Comparison of ENCODE assay signal across 19 cellular contexts in the genomic region with DNA sequence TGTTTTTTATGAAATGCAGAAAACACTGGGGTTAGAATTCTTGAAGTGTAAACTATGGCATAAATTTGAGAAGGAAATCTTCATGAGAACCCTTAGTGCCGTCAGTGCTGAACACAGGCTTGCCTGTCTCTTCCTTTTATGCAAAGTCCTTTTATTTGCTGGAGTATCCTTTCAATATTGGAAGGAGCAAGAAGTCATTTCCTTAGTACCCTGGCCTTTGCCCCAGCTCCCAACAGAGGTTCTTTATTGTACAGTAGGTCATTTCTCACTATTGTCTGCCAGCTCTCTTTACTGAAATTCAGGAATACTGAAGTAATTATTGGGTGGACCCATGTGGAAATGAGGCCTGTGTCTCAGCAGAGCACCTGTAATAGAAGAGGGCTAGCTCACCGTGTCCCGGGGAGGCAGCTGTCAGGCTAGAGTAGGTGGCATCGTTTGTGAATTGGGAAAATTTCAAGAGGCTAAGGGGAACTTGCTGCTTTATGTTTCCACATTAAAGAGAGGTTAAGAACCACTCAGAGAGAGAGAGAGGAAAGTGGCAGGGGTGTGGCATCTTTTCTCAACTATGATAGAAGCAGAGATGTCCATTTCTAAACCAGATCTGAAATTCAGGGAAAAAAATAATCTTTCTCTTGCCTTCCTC. TPM values are rescaled to one million over a fixed set of nuclear protein-coding genes. Genes with fewer than 3 reads are reported as not detected.
DNase-seq lines count a peak whose midpoint lies in the region; ATAC-seq and TF ChIP-seq lines count a peak whose summit lies in the region.
"Had no signal": no experiment of that assay in that cellular context is flagged by ENCODE, and none has a peak within 500 bp of the region (broad histone marks: within the 10 kb centered on the region; RNA-seq: fewer than 3 reads in every experiment).

No MANE protein-coding gene starts in this region.

- no peak overlapping the region for H3K4me3 Mint-ChIP-seq in WTC11
- H3K4me3 Mint-ChIP-seq in neural crest cell, result peak overlapping the region; percentile 78
- no peak overlapping the region for H3K4me3 Mint-ChIP-seq in natural killer cell treated with Interleukin-12 subunit alpha and Interleukin-12 subunit beta and Interleukin-15 and Interleukin-18, amount 100 ng/mL, for 72 hours
- H3K4me3 Mint-ChIP-seq: CD4-positive, alpha-beta memory T cell had no signal

- H3K27me3 Mint-ChIP-seq in WTC11 (ENCODE audit: low read depth) (no peaks in the 10 kb centered on the region), neural crest cell (ENCODE audit: low read depth) (peaks cover 10% of the 10 kb centered on the region)
- peaks cover 6 to 20% of the 10 kb centered on the region in 2 donors for H3K27me3 Mint-ChIP-seq in natural killer cell treated with Interleukin-12 subunit alpha and Interleukin-12 subunit beta and Interleukin-15 and Interleukin-18, amount 100 ng/mL, for 72 hours

- H3K4me1 Mint-ChIP-seq in WTC11 (peaks cover 47% of the 10 kb centered on the region), neural crest cell (peaks cover 69% of the 10 kb centered on the region)
- H3K4me1 Mint-ChIP-seq in natural killer cell treated with Interleukin-12 subunit alpha and Interleukin-12 subunit beta and Interleukin-15 and Interleukin-18, amount 100 ng/mL, for 72 hours (ENCODE audit: low read depth in 2 of 2), result no peaks in the 10 kb centered on the region

- peak; percentile 3 for DNase-seq in NCI-H2171 treated with DMSO at 0.1 percent for 48 hours (lab: John Stamatoyannopoulos, UW)
- DNase-seq in NCI-H2171 (lab: John Stamatoyannopoulos, UW), result no peak
- DNase-seq in WTC11 (ENCODE audit: low spot score), result no peak
- no peak for DNase-seq in neural crest cell (ENCODE audit: low read depth, low spot score)
- DNase-seq in vagina (ENCODE audit: extremely low spot score in 2 of 2), result peak in 1 of 2 donors; percentile 58
- no peak for DNase-seq in NCI-H146 treated with DMSO at 0.1 percent for 48 hours (lab: John Stamatoyannopoulos, UW; ENCODE audit: unreplicated experiment)
- no peak for DNase-seq in natural killer cell treated with Interleukin-12 subunit alpha and Interleukin-12 subunit beta and Interleukin-15 and Interleukin-18, amount 100 ng/mL, for 72 hours (ENCODE audit: low spot score)
- DNase-seq in foreskin fibroblast, result no peak
- DNase-seq: 8988T; BE2C; CD4-positive, alpha-beta memory T cell; DMS79; KG1; NCI-H1048; NCI-H146; NCI-H2081 treated with DMSO at 0.1 percent for 48 hours; NCI-H446; SIG-M5 had no signal

- TF ChIP-seq CTCF in WTC11 (IDR thresholded peaks at IDR 0.05) (no peak), neural crest cell (conservative IDR thresholded peaks at IDR 0.05) (no peak), vagina (IDR thresholded peaks at IDR 0.05) (no peak), foreskin fibroblast (IDR thresholded peaks at IDR 0.05; ENCODE audit: low read depth, low read length) (no peak)

- peak overlapping the region; percentile 39 for H3K27ac ChIP-seq in vagina

- intact Hi-C loops in vagina (cut with DNase I), result no loop called here

- no peaks in the 10 kb centered on the region for H3K36me3 ChIP-seq in vagina
- H3K36me3 ChIP-seq: BE2C had no signal

- POLR2A ChIA-PET in WTC11 (lab: Charles Lee), result no interaction called here

- no peak overlapping the region for H3K4me3 ChIP-seq in vagina
- H3K4me3 ChIP-seq in foreskin fibroblast (ENCODE audit: low read depth in 1 of 2, low read length in 2 of 2), result no peak overlapping the region

- no peak for ATAC-seq in WTC11
- ATAC-seq in natural killer cell treated with Interleukin-12 subunit alpha and Interleukin-12 subunit beta and Interleukin-15 and Interleukin-18, amount 100 ng/mL, for 72 hours, result no peak
- ATAC-seq: HCT116 had no signal

- H3K9me3 ChIP-seq in vagina, result no peaks in the 10 kb centered on the region
- H3K9me3 ChIP-seq: BE2C had no signal

- no peaks in the 10 kb centered on the region for H3K9me3 Mint-ChIP-seq in WTC11
- H3K9me3 Mint-ChIP-seq in neural crest cell, result no peaks in the 10 kb centered on the region
- no peaks in the 10 kb centered on the region for H3K9me3 Mint-ChIP-seq in natural killer cell treated with Interleukin-12 subunit alpha and Interleukin-12 subunit beta and Interleukin-15 and Interleukin-18, amount 100 ng/mL, for 72 hours
- H3K9me3 Mint-ChIP-seq: CD4-positive, alpha-beta memory T cell had no signal

- H3K27me3 ChIP-seq in vagina, result no peaks in the 10 kb centered on the region

- H3K36me3 Mint-ChIP-seq in WTC11, result peaks cover 53% of the 10 kb centered on the region
- H3K36me3 Mint-ChIP-seq in neural crest cell (ENCODE audit: low read depth), result peaks cover 27% of the 10 kb centered on the region
- H3K36me3 Mint-ChIP-seq in natural killer cell treated with Interleukin-12 subunit alpha and Interleukin-12 subunit beta and Interleukin-15 and Interleukin-18, amount 100 ng/mL, for 72 hours, result no peaks in the 10 kb centered on the region

- no peak for TF ChIP-seq POLR2A in vagina (IDR thresholded peaks at IDR 0.05)

- CTCF ChIA-PET in WTC11 (lab: Charles Lee), result interaction anchor here (1.1 kb wide), 1 partner anchor 139 kb away, joined by 4 read pairs; no protein-coding TSS in a partner anchor

- peaks cover 24% of the 10 kb centered on the region for H3K4me1 ChIP-seq in vagina
- H3K4me1 ChIP-seq: BE2C had no signal

- peak overlapping the region; percentile 58; the same call in 1 of the 2 replicates for H3K27ac Mint-ChIP-seq in WTC11
- H3K27ac Mint-ChIP-seq in neural crest cell (ENCODE audit: unreplicated experiment), result peak overlapping the region; percentile 75
- no peak overlapping the region for H3K27ac Mint-ChIP-seq in natural killer cell treated with Interleukin-12 subunit alpha and Interleukin-12 subunit beta and Interleukin-15 and Interleukin-18, amount 100 ng/mL, for 72 hours
- H3K27ac Mint-ChIP-seq: CD4-positive, alpha-beta memory T cell had no signal

TF ChIP-seq in WTC11, 78 proteins besides CTCF, POLR2A, EP300 and RAD21:
- TF ChIP-seq ZNF416 (CRISPR knock-in tag; IDR thresholded peaks at IDR 0.05) (no peak), NFE2L1 (CRISPR knock-in tag; IDR thresholded peaks at IDR 0.05) (no peak)
- TF ChIP-seq, protein P1, sequence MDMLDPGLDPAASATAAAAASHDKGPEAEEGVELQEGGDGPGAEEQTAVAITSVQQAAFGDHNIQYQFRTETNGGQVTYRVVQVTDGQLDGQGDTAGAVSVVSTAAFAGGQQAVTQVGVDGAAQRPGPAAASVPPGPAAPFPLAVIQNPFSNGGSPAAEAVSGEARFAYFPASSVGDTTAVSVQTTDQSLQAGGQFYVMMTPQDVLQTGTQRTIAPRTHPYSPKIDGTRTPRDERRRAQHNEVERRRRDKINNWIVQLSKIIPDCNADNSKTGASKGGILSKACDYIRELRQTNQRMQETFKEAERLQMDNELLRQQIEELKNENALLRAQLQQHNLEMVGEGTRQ (CRISPR knock-in tag; IDR thresholded peaks at IDR 0.05), result no peak

RNA-seq across cellular contexts. Expression of gene FHDC1, which starts 8.7 kb away (rescaled TPM):
- 15.5 to 18.1 TPM (median 17.1 TPM) in 3 replicates for total RNA-seq in WTC11 (2021)
- total RNA-seq in neural crest cell, result 52.0 and 54.5 TPM in 2 replicates
- 6.4 TPM for total RNA-seq in vagina
- total RNA-seq in natural killer cell treated with Interleukin-12 subunit alpha and Interleukin-12 subunit beta and Interleukin-15 and Interleukin-18, amount 100 ng/mL, for 72 hours, result under 1 TPM; 0.33 to 0.42 TPM

Comparison
In these comparisons a context has a peak if more than half of its experiments do, and no peak if none do; other contexts are left out.
1. H3K27ac Mint-ChIP-seq: peak in WTC11 (single experiment) and neural crest cell (single experiment); none in natural killer cell treated with Interleukin-12 subunit alpha and Interleukin-12 subunit beta and Interleukin-15 and Interleukin-18, amount 100 ng/mL, for 72 hours (0 of 2).